11 cellular contexts compared by ENCODE assay signal in genomic region chr2:16635796-16636699, GRCh38. TPM values are rescaled to one million over a fixed set of nuclear protein-coding genes. Genes with fewer than 3 reads are reported as not detected.
DNase-seq lines count a peak whose midpoint lies in the region; ATAC-seq and TF ChIP-seq lines count a peak whose summit lies in the region.
"Had no signal": no experiment of that assay in that cellular context is flagged by ENCODE, and none has a peak within 500 bp of the region (broad histone marks: within the 10 kb centered on the region; RNA-seq: fewer than 3 reads in every experiment).

No MANE protein-coding gene starts in this region.

- no peak overlapping the region for H2AFZ ChIP-seq in trophoblast cell (ENCODE audit: insufficient read depth, low read length, poor library complexity)

- no peak for ATAC-seq in HG03039 (IDR thresholded peaks at IDR 0.05; ENCODE audit: unreplicated experiment)

- H3K23ac ChIP-seq in trophoblast cell (ENCODE audit: low read length) = no peak overlapping the region

- H3K27ac ChIP-seq in brain microvascular endothelial cell (peak overlapping the region; percentile 71), trophoblast cell (ENCODE audit: low read depth, low read length) (peak overlapping the region; percentile 40)

- H4K8ac ChIP-seq in trophoblast cell (ENCODE audit: low read depth, low read length) = no peak overlapping the region

- no peak overlapping the region for H2BK12ac ChIP-seq in trophoblast cell (ENCODE audit: low read length)

- peaks cover 14 to 18% of the 10 kb centered on the region in 2 experiments for H3K4me1 ChIP-seq in trophoblast cell (ENCODE audit: control insufficient read depth in 1 of 2, insufficient read depth in 2 of 2, low read length in 2 of 2)

- no peaks in the 10 kb centered on the region for H3K9me3 ChIP-seq in trophoblast cell (ENCODE audit: insufficient read depth, low read depth, low read length)

- H3K27me3 ChIP-seq in brain microvascular endothelial cell (replicated peaks) = no peaks in the 10 kb centered on the region
- no peaks in the 10 kb centered on the region for H3K27me3 ChIP-seq in trophoblast cell (ENCODE audit: insufficient read depth, low read length)

- H2AK5ac ChIP-seq in trophoblast cell (ENCODE audit: low read length) = no peak overlapping the region

- H3K18ac ChIP-seq in trophoblast cell (ENCODE audit: low read length) = no peak overlapping the region

- H3K79me2 ChIP-seq in trophoblast cell (ENCODE audit: control insufficient read depth, insufficient read depth, low read length, poor library complexity) = peaks cover 3% of the 10 kb centered on the region

- H3K4me2 ChIP-seq in trophoblast cell (ENCODE audit: low read length) = no peak overlapping the region

- no peak overlapping the region for H4K12ac ChIP-seq in trophoblast cell (ENCODE audit: low read depth, low read length)

- DNase-seq in GM12864 (ENCODE audit: low read depth) = no peak
- peak; percentile 53 for DNase-seq in NCI-H2227 (lab: John Stamatoyannopoulos, UW; ENCODE audit: unreplicated experiment)
- peak; percentile 72 for DNase-seq in brain microvascular endothelial cell
- DNase-seq in trophoblast cell = peak in 1 of 2 donors; percentile 37
- no peak for DNase-seq in OCI-M2 (lab: John Stamatoyannopoulos, UW; ENCODE audit: unreplicated experiment)
- no peak for DNase-seq in DMS53 treated with DMSO at 0.1 percent for 48 hours (lab: John Stamatoyannopoulos, UW; ENCODE audit: unreplicated experiment)
- DNase-seq in NCI-H2081 (lab: John Stamatoyannopoulos, UW) = no peak
- DNase-seq: activated CD4-positive, CD25-positive, alpha-beta regulatory T cell treated with anti-CD3 and anti-CD28 coated beads, Interleukin-2, amount 50 U/mL, for 72 hours; central memory CD4-positive, alpha-beta T cell; NCI-H1092 had no signal

- H3K4me3 ChIP-seq in GM12864 (ENCODE audit: low read depth, low read length) (no peak overlapping the region), brain microvascular endothelial cell (ENCODE audit: low read depth, low read length) (no peak overlapping the region), trophoblast cell (ENCODE audit: low read depth, low read length) (no peak overlapping the region)

- in situ Hi-C loops in brain microvascular endothelial cell (cut with HindIII; ENCODE audit: low pct_ligation_motif_present, low sequenced_read_pairs) = no loop called here

- no peak overlapping the region for H3K14ac ChIP-seq in trophoblast cell (ENCODE audit: low read length)

- no peaks in the 10 kb centered on the region for H3K36me3 ChIP-seq in brain microvascular endothelial cell (replicated peaks)
- peaks cover 4 to 7% of the 10 kb centered on the region in 2 experiments for H3K36me3 ChIP-seq in trophoblast cell (ENCODE audit: control insufficient read depth in 1 of 2, insufficient read depth in 2 of 2, low read length in 2 of 2)

- H4K91ac ChIP-seq in trophoblast cell (ENCODE audit: low read depth, low read length) = peak overlapping the region; percentile 25

- H3K79me1 ChIP-seq in trophoblast cell (ENCODE audit: low read length) = peaks cover 7% of the 10 kb centered on the region

- WGBS in trophoblast cell (ENCODE audit: extremely low coverage, insufficient coverage, insufficient read length) = no CpG with 5 or more reads among the region's 15 CpGs

- H3K9ac ChIP-seq in trophoblast cell (ENCODE audit: low read length) = no peak overlapping the region

- no peak overlapping the region for H2BK5ac ChIP-seq in trophoblast cell (ENCODE audit: low read depth, low read length, poor library complexity)

- no peak overlapping the region for H3K4ac ChIP-seq in trophoblast cell (ENCODE audit: low read depth, low read length)

- TF ChIP-seq CTCF in GM12864 (IDR thresholded peaks at IDR 0.05; ENCODE audit: low read depth, low read length, missing control alignments) = peak; percentile 16
- TF ChIP-seq CTCF in brain microvascular endothelial cell (IDR thresholded peaks at IDR 0.05; ENCODE audit: low read depth, low read length, missing control alignments) = peak; percentile 16

- peak overlapping the region; percentile 39 for H2BK120ac ChIP-seq in trophoblast cell (ENCODE audit: insufficient read depth, low read length, poor library complexity)

RNA-seq across cellular contexts. Expression of gene CYRIA, which starts 29.6 kb away (rescaled TPM):
- 98.2 and 109 TPM in 2 replicates for polyA plus RNA-seq in trophoblast cell (2013)

Comparison
In these comparisons a context has a peak if more than half of its experiments do, and no peak if none do; other contexts are left out.
1. DNase-seq: peak in NCI-H2227 (single experiment) and brain microvascular endothelial cell (single experiment); none in GM12864 (single experiment), OCI-M2 (single experiment), DMS53 treated with DMSO at 0.1 percent for 48 hours (single experiment) and NCI-H2081 (0 of 2).